Comparison of ENCODE assay signal across 17 cellular contexts in the genomic region with DNA sequence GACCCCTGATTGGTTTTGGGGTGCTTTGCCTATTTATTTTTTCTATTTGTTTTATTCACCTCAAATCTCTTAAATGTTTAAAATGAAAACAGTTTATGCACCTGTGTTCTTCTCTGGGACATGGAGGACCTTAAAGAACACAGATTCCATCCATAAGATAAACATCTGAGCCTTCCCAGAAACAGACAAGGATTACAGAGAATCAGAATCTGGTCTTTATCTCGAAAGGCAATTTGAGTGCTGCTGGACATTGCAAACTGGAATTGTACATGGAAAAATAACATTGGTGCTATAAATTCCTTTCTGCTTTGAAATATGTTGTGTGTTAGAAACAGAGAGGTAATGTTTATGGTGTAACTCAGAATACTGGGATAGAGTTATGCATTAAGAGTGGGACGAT. TPM values are rescaled to one million over a fixed set of nuclear protein-coding genes. Genes with fewer than 3 reads are reported as not detected.
DNase-seq lines count a peak whose midpoint lies in the region; ATAC-seq and TF ChIP-seq lines count a peak whose summit lies in the region.
"Had no signal": no experiment of that assay in that cellular context is flagged by ENCODE, and none has a peak within 500 bp of the region (broad histone marks: within the 10 kb centered on the region; RNA-seq: fewer than 3 reads in every experiment).

No MANE protein-coding gene starts in this region.

- H3K4me3 Mint-ChIP-seq in Caco-2 (ENCODE audit: unreplicated experiment), result no peak overlapping the region

- H3K36me3 ChIP-seq in heart left ventricle (no peaks in the 10 kb centered on the region), gastroesophageal sphincter (no peaks in the 10 kb centered on the region), rectal smooth muscle tissue (ENCODE audit: control insufficient read depth, insufficient read depth, low read length) (no peaks in the 10 kb centered on the region), vagina (no peaks in the 10 kb centered on the region), Caco-2 (ENCODE audit: control insufficient read depth, insufficient read depth, low read length) (no peaks in the 10 kb centered on the region)

- ATAC-seq in heart left ventricle, result no peak
- ATAC-seq in Right ventricle myocardium inferior, result no peak
- ATAC-seq in gastroesophageal sphincter, result no peak
- no peak for ATAC-seq in HG03354 (IDR thresholded peaks at IDR 0.05; ENCODE audit: poor library complexity, severe bottlenecking, unreplicated experiment)
- ATAC-seq: A549 had no signal

- CTCF ChIA-PET in Caco-2 (lab: Charles Lee), result interaction anchor here (1.9 kb wide), 1 partner anchor 175 kb away, joined by 5 read pairs; no protein-coding TSS in a partner anchor

- TF ChIP-seq CTCF in heart left ventricle (IDR thresholded peaks at IDR 0.05) (no peak), gastroesophageal sphincter (IDR thresholded peaks at IDR 0.05) (no peak), vagina (IDR thresholded peaks at IDR 0.05) (no peak), Caco-2 (IDR thresholded peaks at IDR 0.05; ENCODE audit: insufficient read depth in 1 of 2, low read depth in 1 of 2, low read length in 1 of 2, severe bottlenecking in 1 of 2, unreplicated experiment in 1 of 2) (no peak)

- H3K27me3 ChIP-seq in heart left ventricle (no peaks in the 10 kb centered on the region), gastroesophageal sphincter (no peaks in the 10 kb centered on the region), rectal smooth muscle tissue (ENCODE audit: control insufficient read depth, insufficient read depth, low read length) (no peaks in the 10 kb centered on the region), vagina (no peaks in the 10 kb centered on the region), Caco-2 (replicated peaks; ENCODE audit: control insufficient read depth, insufficient read depth, low read length) (no peaks in the 10 kb centered on the region; the same call in 1 of the 2 replicates)

- H3K4me3 ChIP-seq in heart left ventricle (no peak overlapping the region), gastroesophageal sphincter (no peak overlapping the region), rectal smooth muscle tissue (ENCODE audit: low read length) (no peak overlapping the region), vagina (no peak overlapping the region), Caco-2 (ENCODE audit: low read depth, low read length) (no peak overlapping the region)
- H3K4me3 ChIP-seq: A549, GM12878 had no signal

- H3K36me3 Mint-ChIP-seq in Caco-2 (ENCODE audit: insufficient read depth, unreplicated experiment), result no peaks in the 10 kb centered on the region

- intact Hi-C loops in heart left ventricle (cut with DNase I) (loop anchor here in 2 of 10 donors (10.0 kb wide), 2 partner anchors 109 to 571 kb away; no protein-coding TSS in a partner anchor), Right ventricle myocardium inferior (cut with DNase I) (no loop called here), vagina (cut with DNase I) (no loop called here), Caco-2 (cut with micrococcal nuclease; ENCODE audit: unreplicated experiment) (no loop called here)

- DNase-seq in heart left ventricle (no peak), Right ventricle myocardium inferior (ENCODE audit: missing footprints) (no peak), vagina (ENCODE audit: extremely low spot score in 2 of 2) (no peak), GDM1 (lab: John Stamatoyannopoulos, UW) (no peak), Caco-2 (no peak)
- DNase-seq: C1 segment of cervical spinal cord; DND-41; GOT3; NCI-H187 treated with DMSO at 0.1 percent for 48 hours; NCI-H345; NCI-H526; NK-92 treated with Interleukin-12 subunit alpha and Interleukin-12 subunit beta, amount 100 ng/mL, for 24 hours had no signal

- BruUV-seq in Caco-2 (replicated peaks; lab: Mats Ljungman, UMichigan), result no TSS peak

- H3K9me3 ChIP-seq in heart left ventricle, result no peaks in the 10 kb centered on the region
- no peaks in the 10 kb centered on the region for H3K9me3 ChIP-seq in gastroesophageal sphincter
- no peaks in the 10 kb centered on the region for H3K9me3 ChIP-seq in vagina
- no peaks in the 10 kb centered on the region for H3K9me3 ChIP-seq in Caco-2
- H3K9me3 ChIP-seq: A549 had no signal

- H3K27ac ChIP-seq in heart left ventricle (peak overlapping the region in 8 of 12 donors; percentile 30 to 87 (median 58)), gastroesophageal sphincter (peak overlapping the region; percentile 78 to 96 (median 82)), rectal smooth muscle tissue (ENCODE audit: low read depth, low read length) (peak overlapping the region; percentile 90), vagina (peak overlapping the region; percentile 53)
- H3K27ac ChIP-seq: A549 had no signal

- WGBS in heart left ventricle, 4 donors, result 57 to 75% (median 65%) methylated on average over 2 of the region's 2 CpGs
- WGBS in gastroesophageal sphincter (ENCODE audit: low coverage in 1 of 2), 2 donors, result 14 to 23% methylated on average over 2 of the region's 2 CpGs

- no peak for TF ChIP-seq EP300 in gastroesophageal sphincter (IDR thresholded peaks at IDR 0.05)

- no peak overlapping the region for H3K9ac ChIP-seq in rectal smooth muscle tissue (ENCODE audit: low read length)

- peaks cover 0 to 30% (median 7%) of the 10 kb centered on the region in 12 donors for H3K4me1 ChIP-seq in heart left ventricle
- H3K4me1 ChIP-seq in gastroesophageal sphincter, result peaks cover 8 to 48% (median 19%) of the 10 kb centered on the region in 3 donors
- H3K4me1 ChIP-seq in rectal smooth muscle tissue (ENCODE audit: control insufficient read depth, insufficient read depth, low read length), result peaks cover 35% of the 10 kb centered on the region
- no peaks in the 10 kb centered on the region for H3K4me1 ChIP-seq in vagina
- H3K4me1 ChIP-seq in Caco-2, result no peaks in the 10 kb centered on the region
- H3K4me1 ChIP-seq: A549 had no signal

- no peaks in the 10 kb centered on the region for H3K4me1 Mint-ChIP-seq in Caco-2 (ENCODE audit: low read depth, unreplicated experiment)

- no peak overlapping the region for H3K27ac Mint-ChIP-seq in Caco-2 (ENCODE audit: unreplicated experiment)

- POLR2A ChIA-PET in Caco-2 (lab: Charles Lee), result no interaction called here

- no peak for TF ChIP-seq POLR2A in heart left ventricle (IDR thresholded peaks at IDR 0.05)
- TF ChIP-seq POLR2A in gastroesophageal sphincter (IDR thresholded peaks at IDR 0.05), result no peak
- TF ChIP-seq POLR2A in vagina (IDR thresholded peaks at IDR 0.05), result no peak

- H3K9me3 Mint-ChIP-seq in Caco-2 (ENCODE audit: unreplicated experiment), result no peaks in the 10 kb centered on the region

- H3K27me3 Mint-ChIP-seq in Caco-2 (ENCODE audit: insufficient read depth, unreplicated experiment), result no peaks in the 10 kb centered on the region

RNA-seq across cellular contexts. Expression of a gene that starts 6.6 kb away (rescaled TPM):
- total RNA-seq in heart left ventricle (10 to 100 TPM; 16.4 to 55.3 (median 25.9) TPM), Right ventricle myocardium inferior (34.4 TPM), gastroesophageal sphincter (100 to 1,000 TPM; 165 to 241 (median 199) TPM), vagina (153 TPM), Caco-2 (2022) (0.65 and 0.73 TPM in 2 replicates)
- polyA plus RNA-seq in heart left ventricle, result 1 to 10 TPM; 5.0 to 7.4 TPM

Comparison
In these comparisons a context has a peak if more than half of its experiments do, and no peak if none do; other contexts are left out.
1. RNA of a gene that starts 6.6 kb away (total RNA-seq): 165 to 241 TPM in gastroesophageal sphincter, 153 TPM in vagina (single experiment), 34.4 TPM in Right ventricle myocardium inferior (single experiment) and 16.4 to 55.3 TPM in heart left ventricle; 0.65 to 0.73 TPM in Caco-2; every median in the first group is over 10 times any median in the second.
2. Peak in every context shown above with its lines, with median percentiles within 50 percentile points of each other: H3K27ac ChIP-seq.